In the genomic region with DNA sequence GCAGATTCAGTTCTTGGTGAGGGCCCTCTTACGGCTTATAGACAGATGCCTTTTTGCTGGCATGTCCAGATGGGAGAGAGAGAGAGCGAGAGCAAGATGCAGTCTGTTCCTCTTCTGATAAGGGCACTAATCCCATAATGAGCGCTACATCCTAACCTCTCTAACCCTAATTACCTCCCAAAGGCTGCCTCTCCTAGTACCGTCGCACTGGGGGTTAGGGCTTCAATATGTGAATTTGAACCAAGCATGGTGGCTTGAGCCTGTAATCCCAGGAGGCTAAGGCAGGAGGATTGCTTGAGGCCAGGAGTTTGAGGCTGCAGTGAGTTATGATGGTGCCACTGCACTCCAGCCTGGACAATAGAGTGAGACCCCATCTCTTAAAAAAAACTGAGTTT, we compare ENCODE assay signal across 14 cellular contexts. TPM values are rescaled to one million over a fixed set of nuclear protein-coding genes. Genes with fewer than 3 reads are reported as not detected.
A peak's percentile ranks its signal among the peaks of the same experiment; 100 is the strongest.
DNase-seq lines count a peak whose midpoint lies in the region; ATAC-seq and TF ChIP-seq lines count a peak whose summit lies in the region.
"Had no signal": no experiment of that assay in that cellular context is flagged by ENCODE, and none has a peak within 500 bp of the region (broad histone marks: within the 10 kb centered on the region; RNA-seq: fewer than 3 reads in every experiment).

No MANE protein-coding gene starts in this region.

- POLR2A ChIA-PET in WTC11 (lab: Charles Lee): no interaction called here

- no peak overlapping the region for H3K27ac Mint-ChIP-seq in WTC11
- H3K27ac Mint-ChIP-seq: CD8-positive, alpha-beta memory T cell had no signal

- H3K27me3 Mint-ChIP-seq in WTC11 (ENCODE audit: low read depth): no peaks in the 10 kb centered on the region; the same call in 1 of the 2 replicates
- H3K27me3 Mint-ChIP-seq: CD8-positive, alpha-beta memory T cell had no signal

- TF ChIP-seq CTCF in WTC11 (IDR thresholded peaks at IDR 0.05): no peak

- H3K4me1 Mint-ChIP-seq in WTC11: no peaks in the 10 kb centered on the region
- H3K4me1 Mint-ChIP-seq: CD8-positive, alpha-beta memory T cell had no signal

- no peaks in the 10 kb centered on the region for H3K36me3 Mint-ChIP-seq in WTC11
- H3K36me3 Mint-ChIP-seq: CD8-positive, alpha-beta memory T cell had no signal

- no peak for ATAC-seq in WTC11

- CTCF ChIA-PET in WTC11 (lab: Charles Lee): interaction anchor here (1.1 kb wide), 1 partner anchor 116 kb away, joined by 3 read pairs; no protein-coding TSS in a partner anchor

- peak; percentile 25 for DNase-seq in NCI-H2171 treated with DMSO at 0.1 percent for 48 hours (lab: John Stamatoyannopoulos, UW)
- no peak for DNase-seq in NCI-H2171 (lab: John Stamatoyannopoulos, UW)
- DNase-seq in NCI-H82 (lab: John Stamatoyannopoulos, UW): peak; percentile 96
- no peak for DNase-seq in WTC11 (ENCODE audit: low spot score)
- DNase-seq in A172 (ENCODE audit: low spot score): no peak
- no peak for DNase-seq in mesenteric fat pad (ENCODE audit: low spot score)
- DNase-seq in stimulated activated CD4-positive, alpha-beta T cell treated with anti-CD3 and anti-CD28 coated beads, Interleukin-4, amount 100 ng/mL, for 1 hour: no peak
- DNase-seq: AML-193; Caco-2; CD8-positive, alpha-beta memory T cell; DMS79; GM23248; H7; IMR-90 had no signal

- H3K9me3 Mint-ChIP-seq in WTC11: no peaks in the 10 kb centered on the region
- H3K9me3 Mint-ChIP-seq: CD8-positive, alpha-beta memory T cell had no signal

- no peak overlapping the region for H3K4me3 Mint-ChIP-seq in WTC11
- H3K4me3 Mint-ChIP-seq: CD8-positive, alpha-beta memory T cell had no signal

TF ChIP-seq in WTC11, 78 proteins besides CTCF, POLR2A, EP300 and RAD21:
- TF ChIP-seq, protein P1, sequence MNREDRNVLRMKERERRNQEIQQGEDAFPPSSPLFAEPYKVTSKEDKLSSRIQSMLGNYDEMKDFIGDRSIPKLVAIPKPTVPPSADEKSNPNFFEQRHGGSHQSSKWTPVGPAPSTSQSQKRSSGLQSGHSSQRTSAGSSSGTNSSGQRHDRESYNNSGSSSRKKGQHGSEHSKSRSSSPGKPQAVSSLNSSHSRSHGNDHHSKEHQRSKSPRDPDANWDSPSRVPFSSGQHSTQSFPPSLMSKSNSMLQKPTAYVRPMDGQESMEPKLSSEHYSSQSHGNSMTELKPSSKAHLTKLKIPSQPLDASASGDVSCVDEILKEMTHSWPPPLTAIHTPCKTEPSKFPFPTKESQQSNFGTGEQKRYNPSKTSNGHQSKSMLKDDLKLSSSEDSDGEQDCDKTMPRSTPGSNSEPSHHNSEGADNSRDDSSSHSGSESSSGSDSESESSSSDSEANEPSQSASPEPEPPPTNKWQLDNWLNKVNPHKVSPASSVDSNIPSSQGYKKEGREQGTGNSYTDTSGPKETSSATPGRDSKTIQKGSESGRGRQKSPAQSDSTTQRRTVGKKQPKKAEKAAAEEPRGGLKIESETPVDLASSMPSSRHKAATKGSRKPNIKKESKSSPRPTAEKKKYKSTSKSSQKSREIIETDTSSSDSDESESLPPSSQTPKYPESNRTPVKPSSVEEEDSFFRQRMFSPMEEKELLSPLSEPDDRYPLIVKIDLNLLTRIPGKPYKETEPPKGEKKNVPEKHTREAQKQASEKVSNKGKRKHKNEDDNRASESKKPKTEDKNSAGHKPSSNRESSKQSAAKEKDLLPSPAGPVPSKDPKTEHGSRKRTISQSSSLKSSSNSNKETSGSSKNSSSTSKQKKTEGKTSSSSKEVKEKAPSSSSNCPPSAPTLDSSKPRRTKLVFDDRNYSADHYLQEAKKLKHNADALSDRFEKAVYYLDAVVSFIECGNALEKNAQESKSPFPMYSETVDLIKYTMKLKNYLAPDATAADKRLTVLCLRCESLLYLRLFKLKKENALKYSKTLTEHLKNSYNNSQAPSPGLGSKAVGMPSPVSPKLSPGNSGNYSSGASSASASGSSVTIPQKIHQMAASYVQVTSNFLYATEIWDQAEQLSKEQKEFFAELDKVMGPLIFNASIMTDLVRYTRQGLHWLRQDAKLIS (CRISPR knock-in tag; IDR thresholded peaks at IDR 0.05; ENCODE audit: borderline replicate concordance): no peak
- TF ChIP-seq HMGXB4 (CRISPR knock-in tag; IDR thresholded peaks at IDR 0.05) (no peak), JUN (CRISPR knock-in tag; IDR thresholded peaks at IDR 0.05) (no peak), NFATC4 (CRISPR knock-in tag; IDR thresholded peaks at IDR 0.05) (no peak), ZNF121 (CRISPR knock-in tag; IDR thresholded peaks at IDR 0.05) (peak; percentile 21; the same call in 1 of the 2 replicates), SOX15 (CRISPR knock-in tag; IDR thresholded peaks at IDR 0.05) (no peak)
- TF ChIP-seq, protein P2, sequence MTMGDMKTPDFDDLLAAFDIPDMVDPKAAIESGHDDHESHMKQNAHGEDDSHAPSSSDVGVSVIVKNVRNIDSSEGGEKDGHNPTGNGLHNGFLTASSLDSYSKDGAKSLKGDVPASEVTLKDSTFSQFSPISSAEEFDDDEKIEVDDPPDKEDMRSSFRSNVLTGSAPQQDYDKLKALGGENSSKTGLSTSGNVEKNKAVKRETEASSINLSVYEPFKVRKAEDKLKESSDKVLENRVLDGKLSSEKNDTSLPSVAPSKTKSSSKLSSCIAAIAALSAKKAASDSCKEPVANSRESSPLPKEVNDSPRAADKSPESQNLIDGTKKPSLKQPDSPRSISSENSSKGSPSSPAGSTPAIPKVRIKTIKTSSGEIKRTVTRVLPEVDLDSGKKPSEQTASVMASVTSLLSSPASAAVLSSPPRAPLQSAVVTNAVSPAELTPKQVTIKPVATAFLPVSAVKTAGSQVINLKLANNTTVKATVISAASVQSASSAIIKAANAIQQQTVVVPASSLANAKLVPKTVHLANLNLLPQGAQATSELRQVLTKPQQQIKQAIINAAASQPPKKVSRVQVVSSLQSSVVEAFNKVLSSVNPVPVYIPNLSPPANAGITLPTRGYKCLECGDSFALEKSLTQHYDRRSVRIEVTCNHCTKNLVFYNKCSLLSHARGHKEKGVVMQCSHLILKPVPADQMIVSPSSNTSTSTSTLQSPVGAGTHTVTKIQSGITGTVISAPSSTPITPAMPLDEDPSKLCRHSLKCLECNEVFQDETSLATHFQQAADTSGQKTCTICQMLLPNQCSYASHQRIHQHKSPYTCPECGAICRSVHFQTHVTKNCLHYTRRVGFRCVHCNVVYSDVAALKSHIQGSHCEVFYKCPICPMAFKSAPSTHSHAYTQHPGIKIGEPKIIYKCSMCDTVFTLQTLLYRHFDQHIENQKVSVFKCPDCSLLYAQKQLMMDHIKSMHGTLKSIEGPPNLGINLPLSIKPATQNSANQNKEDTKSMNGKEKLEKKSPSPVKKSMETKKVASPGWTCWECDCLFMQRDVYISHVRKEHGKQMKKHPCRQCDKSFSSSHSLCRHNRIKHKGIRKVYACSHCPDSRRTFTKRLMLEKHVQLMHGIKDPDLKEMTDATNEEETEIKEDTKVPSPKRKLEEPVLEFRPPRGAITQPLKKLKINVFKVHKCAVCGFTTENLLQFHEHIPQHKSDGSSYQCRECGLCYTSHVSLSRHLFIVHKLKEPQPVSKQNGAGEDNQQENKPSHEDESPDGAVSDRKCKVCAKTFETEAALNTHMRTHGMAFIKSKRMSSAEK (CRISPR knock-in tag; IDR thresholded peaks at IDR 0.05; ENCODE audit: borderline replicate concordance): no peak
- TF ChIP-seq, protein P3, sequence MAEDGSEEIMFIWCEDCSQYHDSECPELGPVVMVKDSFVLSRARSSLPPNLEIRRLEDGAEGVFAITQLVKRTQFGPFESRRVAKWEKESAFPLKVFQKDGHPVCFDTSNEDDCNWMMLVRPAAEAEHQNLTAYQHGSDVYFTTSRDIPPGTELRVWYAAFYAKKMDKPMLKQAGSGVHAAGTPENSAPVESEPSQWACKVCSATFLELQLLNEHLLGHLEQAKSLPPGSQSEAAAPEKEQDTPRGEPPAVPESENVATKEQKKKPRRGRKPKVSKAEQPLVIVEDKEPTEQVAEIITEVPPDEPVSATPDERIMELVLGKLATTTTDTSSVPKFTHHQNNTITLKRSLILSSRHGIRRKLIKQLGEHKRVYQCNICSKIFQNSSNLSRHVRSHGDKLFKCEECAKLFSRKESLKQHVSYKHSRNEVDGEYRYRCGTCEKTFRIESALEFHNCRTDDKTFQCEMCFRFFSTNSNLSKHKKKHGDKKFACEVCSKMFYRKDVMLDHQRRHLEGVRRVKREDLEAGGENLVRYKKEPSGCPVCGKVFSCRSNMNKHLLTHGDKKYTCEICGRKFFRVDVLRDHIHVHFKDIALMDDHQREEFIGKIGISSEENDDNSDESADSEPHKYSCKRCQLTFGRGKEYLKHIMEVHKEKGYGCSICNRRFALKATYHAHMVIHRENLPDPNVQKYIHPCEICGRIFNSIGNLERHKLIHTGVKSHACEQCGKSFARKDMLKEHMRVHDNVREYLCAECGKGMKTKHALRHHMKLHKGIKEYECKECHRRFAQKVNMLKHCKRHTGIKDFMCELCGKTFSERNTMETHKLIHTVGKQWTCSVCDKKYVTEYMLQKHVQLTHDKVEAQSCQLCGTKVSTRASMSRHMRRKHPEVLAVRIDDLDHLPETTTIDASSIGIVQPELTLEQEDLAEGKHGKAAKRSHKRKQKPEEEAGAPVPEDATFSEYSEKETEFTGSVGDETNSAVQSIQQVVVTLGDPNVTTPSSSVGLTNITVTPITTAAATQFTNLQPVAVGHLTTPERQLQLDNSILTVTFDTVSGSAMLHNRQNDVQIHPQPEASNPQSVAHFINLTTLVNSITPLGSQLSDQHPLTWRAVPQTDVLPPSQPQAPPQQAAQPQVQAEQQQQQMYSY (CRISPR knock-in tag; IDR thresholded peaks at IDR 0.05): no peak

RNA-seq across cellular contexts. Expression of gene SDE2, which starts 10.5 kb away (rescaled TPM):
- total RNA-seq in WTC11 (2021) (13.5 to 17.2 TPM (median 14.6 TPM) in 3 replicates), mesenteric fat pad (20.1 TPM)
- 42.3 and 44.3 TPM in 2 replicates for total RNA-seq in A172 (2014; rRNA removed; shearing (Covaris generic))

RNA-seq across cellular contexts. Expression of gene H3-3A, which starts 52.9 kb away (rescaled TPM):
- total RNA-seq in WTC11 (2021) (894 to 987 TPM (median 963 TPM) in 3 replicates), mesenteric fat pad (321 TPM)
- total RNA-seq in A172 (2014; rRNA removed; shearing (Covaris generic)): 429 and 466 TPM in 2 replicates

Comparison
In these comparisons a context has a peak if more than half of its experiments do, and no peak if none do; other contexts are left out.
1. DNase-seq: peak in NCI-H2171 treated with DMSO at 0.1 percent for 48 hours (single experiment) and NCI-H82 (single experiment); none in NCI-H2171 (single experiment), WTC11 (single experiment), A172 (single experiment), mesenteric fat pad (single experiment) and stimulated activated CD4-positive, alpha-beta T cell treated with anti-CD3 and anti-CD28 coated beads, Interleukin-4, amount 100 ng/mL, for 1 hour (single experiment).